ENCODE assay signal across 16 cellular contexts in genomic region chr9:18385676-18386075, GRCh38.
DNase-seq lines count a peak whose midpoint lies in the region; TF ChIP-seq lines count a peak whose summit lies in the region.
"Had no signal": no experiment of that assay in that cellular context is flagged by ENCODE, and none has a peak within 500 bp of the region (broad histone marks: within the 10 kb centered on the region; RNA-seq: fewer than 3 reads in every experiment).

No MANE protein-coding gene starts in this region.

- no peaks in the 10 kb centered on the region for H3K79me2 ChIP-seq in parathyroid adenoma

- TF ChIP-seq CTCF in AG10803 (conservative IDR thresholded peaks at IDR 0.05; ENCODE audit: low read length): no peak
- no peak for TF ChIP-seq CTCF in coronary artery (IDR thresholded peaks at IDR 0.05)
- TF ChIP-seq CTCF in parathyroid adenoma (IDR thresholded peaks at IDR 0.05): no peak
- TF ChIP-seq CTCF in GM20000 (IDR thresholded peaks at IDR 0.05; ENCODE audit: extremely low read depth, missing control alignments): no peak

- POLR2A ChIA-PET in activated CD4-positive, alpha-beta memory T cell treated with anti-CD3 and anti-CD28 coated beads, Interleukin-2, amount 10 ng/mL, durations not matched to agents 7 days and 5 days (lab: Charles Lee): no interaction called here

- no peaks in the 10 kb centered on the region for H3K36me3 ChIP-seq in parathyroid adenoma (ENCODE audit: control insufficient read depth, insufficient read depth, low read length)

- no peak overlapping the region for H3K4me3 Mint-ChIP-seq in immature natural killer cell
- no peak overlapping the region for H3K4me3 Mint-ChIP-seq in activated CD4-positive, alpha-beta memory T cell treated with anti-CD3 and anti-CD28 coated beads, Interleukin-2, amount 10 ng/mL, durations not matched to agents 7 days and 5 days
- H3K4me3 Mint-ChIP-seq: CD4-positive, CD25-positive, alpha-beta regulatory T cell; IgD-negative memory B cell had no signal

- peaks cover 4% of the 10 kb centered on the region for H3K4me1 ChIP-seq in parathyroid adenoma

- peaks cover 0 to 5% (median under 1%) of the 10 kb centered on the region in 6 donors for H3K9me3 Mint-ChIP-seq in immature natural killer cell
- no peaks in the 10 kb centered on the region for H3K9me3 Mint-ChIP-seq in activated CD4-positive, alpha-beta memory T cell treated with anti-CD3 and anti-CD28 coated beads, Interleukin-2, amount 10 ng/mL, durations not matched to agents 7 days and 5 days

- no peaks in the 10 kb centered on the region for H3K27me3 Mint-ChIP-seq in immature natural killer cell (ENCODE audit: low read depth in 3 of 3)
- H3K27me3 Mint-ChIP-seq in activated CD4-positive, alpha-beta memory T cell treated with anti-CD3 and anti-CD28 coated beads, Interleukin-2, amount 10 ng/mL, durations not matched to agents 7 days and 5 days: no peaks in the 10 kb centered on the region
- H3K27me3 Mint-ChIP-seq: CD4-positive, CD25-positive, alpha-beta regulatory T cell; IgD-negative memory B cell had no signal

- CTCF ChIA-PET in activated CD4-positive, alpha-beta memory T cell treated with anti-CD3 and anti-CD28 coated beads, Interleukin-2, amount 10 ng/mL, durations not matched to agents 7 days and 5 days (lab: Charles Lee): no interaction called here

- no peak overlapping the region for H3K27ac ChIP-seq in coronary artery
- no peak overlapping the region for H3K27ac ChIP-seq in parathyroid adenoma

- H3K4me2 ChIP-seq in parathyroid adenoma (ENCODE audit: low read length): peak overlapping the region; percentile 21

- H3K27me3 ChIP-seq in parathyroid adenoma (ENCODE audit: control insufficient read depth, insufficient read depth, low read length): no peaks in the 10 kb centered on the region

- DNase-seq in AG10803 (ENCODE audit: low read depth) (peak; percentile 81), GM04504 (ENCODE audit: low read depth) (peak; percentile 83), coronary artery (ENCODE audit: low spot score) (no peak), immature natural killer cell (no peak), GM20000 (ENCODE audit: low spot score) (no peak), globus pallidus (ENCODE audit: low spot score) (no peak)
- DNase-seq in activated CD4-positive, alpha-beta memory T cell treated with anti-CD3 and anti-CD28 coated beads, Interleukin-2, amount 10 ng/mL, durations not matched to agents 7 days and 5 days: no peak
- DNase-seq: CD4-positive, CD25-positive, alpha-beta regulatory T cell; DMS53; NCI-H1417; NCI-H187 treated with DMSO at 0.1 percent for 48 hours; NCI-H446 treated with DMSO at 0.1 percent for 48 hours; NCI-H748 treated with DMSO at 0.1 percent for 48 hours; PC-3 had no signal

- H3K9me3 ChIP-seq in parathyroid adenoma (ENCODE audit: control insufficient read depth, low read length): no peaks in the 10 kb centered on the region

- no peaks in the 10 kb centered on the region for H3K4me1 Mint-ChIP-seq in immature natural killer cell
- H3K4me1 Mint-ChIP-seq in activated CD4-positive, alpha-beta memory T cell treated with anti-CD3 and anti-CD28 coated beads, Interleukin-2, amount 10 ng/mL, durations not matched to agents 7 days and 5 days: no peaks in the 10 kb centered on the region
- H3K4me1 Mint-ChIP-seq: CD4-positive, CD25-positive, alpha-beta regulatory T cell; IgD-negative memory B cell had no signal

- H3K27ac Mint-ChIP-seq in immature natural killer cell: no peak overlapping the region
- no peak overlapping the region for H3K27ac Mint-ChIP-seq in activated CD4-positive, alpha-beta memory T cell treated with anti-CD3 and anti-CD28 coated beads, Interleukin-2, amount 10 ng/mL, durations not matched to agents 7 days and 5 days
- H3K27ac Mint-ChIP-seq: CD4-positive, CD25-positive, alpha-beta regulatory T cell; IgD-negative memory B cell had no signal

- H2AFZ ChIP-seq in parathyroid adenoma: no peak overlapping the region

- no peaks in the 10 kb centered on the region for H3K36me3 Mint-ChIP-seq in immature natural killer cell
- no peaks in the 10 kb centered on the region for H3K36me3 Mint-ChIP-seq in activated CD4-positive, alpha-beta memory T cell treated with anti-CD3 and anti-CD28 coated beads, Interleukin-2, amount 10 ng/mL, durations not matched to agents 7 days and 5 days (ENCODE audit: low read depth)
- H3K36me3 Mint-ChIP-seq: CD4-positive, CD25-positive, alpha-beta regulatory T cell; IgD-negative memory B cell had no signal

- H3K9ac ChIP-seq in parathyroid adenoma: no peak overlapping the region

- H3K4me3 ChIP-seq in AG10803 (ENCODE audit: low read length): no peak overlapping the region
- H3K4me3 ChIP-seq in coronary artery: peak overlapping the region; percentile 34
- no peak overlapping the region for H3K4me3 ChIP-seq in parathyroid adenoma (ENCODE audit: low read depth, low read length)

Comparison
In these comparisons a context has a peak if more than half of its experiments do, and no peak if none do; other contexts are left out.
1. DNase-seq: peak in AG10803 (single experiment) and GM04504 (single experiment); none in coronary artery (single experiment), immature natural killer cell (0 of 3), activated CD4-positive, alpha-beta memory T cell treated with anti-CD3 and anti-CD28 coated beads, Interleukin-2, amount 10 ng/mL, durations not matched to agents 7 days and 5 days (single experiment), GM20000 (single experiment) and globus pallidus (single experiment).